ENCODE assay signal across 30 cellular contexts in the genomic region with DNA sequence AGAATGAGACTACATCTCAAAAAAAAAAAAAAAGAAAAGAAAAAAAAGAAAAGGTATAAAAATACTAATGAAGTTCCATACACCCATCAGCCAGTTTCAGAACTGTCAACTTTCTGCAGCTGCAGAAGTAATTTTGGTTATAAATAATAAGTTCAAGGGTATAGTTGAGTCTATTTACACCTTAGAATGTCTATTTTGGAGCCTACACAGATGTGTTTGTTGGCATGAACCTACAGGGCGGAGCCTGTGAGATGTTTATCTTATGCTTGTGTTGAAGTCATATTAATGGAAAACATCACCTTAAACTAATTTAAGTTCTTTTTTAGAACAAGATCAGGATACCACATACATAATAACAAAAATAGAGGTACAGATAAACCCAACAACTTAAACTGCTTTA.
"Had no signal": no experiment of that assay in that cellular context is flagged by ENCODE, and none has a peak within 500 bp of the region (broad histone marks: within the 10 kb centered on the region; RNA-seq: fewer than 3 reads in every experiment).

No MANE protein-coding gene starts in this region.

- H3K4me2 ChIP-seq: neural progenitor cell had no signal

- H3K27me3 Mint-ChIP-seq: naive B cell; progenitor cell of endocrine pancreas; stimulated activated naive B cell treated with anti-CD40 and anti-IgM and Interleukin-4, amounts not matched to agents 10 μg/mL and 1 μg/mL and 100 μg/mL, for 72 hours had no signal

- H3K4me3 Mint-ChIP-seq: mesothelial cell of epicardium; naive B cell; natural killer cell; nephron progenitor cell; neural progenitor cell; stimulated activated naive B cell treated with anti-CD40 and anti-IgM and Interleukin-4, amounts not matched to agents 10 μg/mL and 1 μg/mL and 100 μg/mL, for 72 hours had no signal

- H3K27ac Mint-ChIP-seq: mesothelial cell of epicardium; naive B cell; natural killer cell; nephron progenitor cell; neural progenitor cell; progenitor cell of endocrine pancreas; stimulated activated naive B cell treated with anti-CD40 and anti-IgM and Interleukin-4, amounts not matched to agents 10 μg/mL and 1 μg/mL and 100 μg/mL, for 72 hours had no signal

- H3K36me3 Mint-ChIP-seq: mesothelial cell of epicardium; naive B cell; natural killer cell; neural progenitor cell; stimulated activated naive B cell treated with anti-CD40 and anti-IgM and Interleukin-4, amounts not matched to agents 10 μg/mL and 1 μg/mL and 100 μg/mL, for 72 hours had no signal

- H3K9me3 Mint-ChIP-seq: mesothelial cell of epicardium; natural killer cell; neural progenitor cell; stimulated activated naive B cell treated with anti-CD40 and anti-IgM and Interleukin-4, amounts not matched to agents 10 μg/mL and 1 μg/mL and 100 μg/mL, for 72 hours had no signal

- H3K27me3 ChIP-seq: neural progenitor cell, neutrophil, right atrium auricular region, right lobe of liver, stomach, testis, thyroid gland, transverse colon, upper lobe of left lung, vagina had no signal

- H3K27ac ChIP-seq: neural progenitor cell, neutrophil, parathyroid adenoma, right atrium auricular region, right lobe of liver, skin epidermis, stomach, testis, thyroid gland, transverse colon, upper lobe of left lung, vagina had no signal

- H3K9me3 ChIP-seq: neutrophil, right atrium auricular region, right lobe of liver, stomach, testis, thyroid gland, transverse colon, upper lobe of left lung, vagina had no signal

- H3K4me3 ChIP-seq: lung, neural progenitor cell, right atrium auricular region, right lobe of liver, skin epidermis, stomach, testis, thyroid gland, transverse colon, upper lobe of left lung, vagina had no signal

- H3K4me1 ChIP-seq: neural progenitor cell, testis had no signal

- FAIRE-seq: keratinocyte had no signal

- H3K4me1 Mint-ChIP-seq: neural progenitor cell had no signal

- H3K36me3 ChIP-seq: neural progenitor cell, neutrophil, right atrium auricular region, right lobe of liver, thyroid gland, transverse colon, upper lobe of left lung, vagina had no signal

- H3K9ac ChIP-seq: neural progenitor cell, parathyroid adenoma had no signal

- ATAC-seq: left cardiac atrium; left lobe of liver; natural killer cell; right lobe of liver; stimulated activated naive B cell treated with anti-CD40 and anti-IgM and Interleukin-4, amounts not matched to agents 10 μg/mL and 1 μg/mL and 100 μg/mL, for 72 hours; stimulated activated naive CD8-positive, alpha-beta T cell treated with anti-CD3 and anti-CD28 coated beads, Interleukin-15, Interleukin-2, amounts not matched to agents 100 U/mL and 50 U/mL, for 24 hours had no signal

- H2AFZ ChIP-seq: neural progenitor cell, parathyroid adenoma had no signal

- DNase-seq: kidney glomerular epithelial cell; left cardiac atrium; mesendoderm; naive B cell; natural killer cell; occipital lobe; right lobe of liver; stimulated activated CD4-positive, alpha-beta T cell treated with anti-CD3 and anti-CD28 coated beads, Interleukin-12 subunit alpha, Interleukin-12 subunit beta, amount 100 ng/mL, for 4 hours; stimulated activated CD4-positive, alpha-beta T cell treated with anti-CD3 and anti-CD28 coated beads, Interleukin-15, amount 100 ng/mL, for 24 hours; stimulated activated CD4-positive, alpha-beta T cell treated with anti-CD3 and anti-CD28 coated beads, Interleukin-2, amount 100 ng/mL, for 24 hours; stimulated activated CD4-positive, alpha-beta T cell treated with anti-CD3 and anti-CD28 coated beads, Interleukin-4, amount 100 ng/mL, for 1 hour; stimulated activated naive B cell treated with anti-CD40 and anti-IgM and Interleukin-4, amounts not matched to agents 10 μg/mL and 1 μg/mL and 100 μg/mL, for 72 hours; stimulated activated naive CD8-positive, alpha-beta T cell treated with anti-CD3 and anti-CD28 coated beads, Interleukin-15, Interleukin-2, amounts not matched to agents 100 U/mL and 50 U/mL, for 24 hours; stomach; testis; thyroid gland; transverse colon; upper lobe of left lung had no signal
